In the genomic region with DNA sequence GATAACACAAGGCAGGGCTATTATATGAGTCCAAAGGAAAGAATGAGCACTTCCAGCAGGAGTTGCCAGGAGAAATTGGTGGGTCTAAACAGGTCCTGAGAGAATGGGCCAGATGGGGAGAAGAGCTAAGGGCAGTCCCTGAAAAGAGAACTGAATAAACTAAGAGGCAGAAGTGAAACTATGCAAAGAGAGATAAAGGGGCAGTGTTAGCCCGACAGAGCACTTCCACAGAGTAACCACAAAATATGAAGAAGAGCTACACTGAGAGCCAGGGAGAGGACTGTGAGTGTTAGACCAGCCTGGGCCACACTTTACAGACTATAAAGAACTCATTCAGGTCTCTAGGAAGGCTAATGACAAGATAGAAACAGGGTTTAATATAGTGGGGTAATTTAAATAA, we compare ENCODE assay signal across 8 cellular contexts. TPM values are rescaled to one million over a fixed set of nuclear protein-coding genes. Genes with fewer than 3 reads are reported as not detected.
DNase-seq lines count a peak whose midpoint lies in the region; ATAC-seq and TF ChIP-seq lines count a peak whose summit lies in the region.

No MANE protein-coding gene starts in this region.

- no peaks in the 10 kb centered on the region for H3K27me3 ChIP-seq in dorsolateral prefrontal cortex

- peak in 1 of 56 donors; percentile 17 for TF ChIP-seq CTCF in dorsolateral prefrontal cortex (IDR thresholded peaks at IDR 0.05 in 54 of 56, conservative IDR thresholded peaks at IDR 0.05 in 2 of 56; ENCODE audit: low read depth in 1 of 56, partially characterized antibody in 56 of 56)

- intact Hi-C loops in posterior vena cava (cut with DNase I) (loop anchor here in 1 of 2 donors (10.0 kb wide), 1 partner anchor 156 kb away; no protein-coding TSS in a partner anchor), dorsolateral prefrontal cortex (cut with DNase I) (loop anchor here in 1 of 2 donors (5.0 to 10.0 kb wide), 3 partner anchors 44 to 836 kb away; partner anchors contain the start of gene RALGAPA2)

- peak; percentile 59 for DNase-seq in RPMI7951 (ENCODE audit: low read depth)
- peak; percentile 4 for DNase-seq in non-pigmented ciliary epithelial cell (ENCODE audit: low read depth)
- DNase-seq in posterior vena cava (ENCODE audit: low spot score), result no peak
- no peak for DNase-seq in dorsolateral prefrontal cortex
- DNase-seq in activated CD4-positive, CD25-positive, alpha-beta regulatory T cell (lab: John Stamatoyannopoulos, UW), result no peak
- DNase-seq in NCI-H748 (lab: John Stamatoyannopoulos, UW; ENCODE audit: unreplicated experiment), result no peak

- no peak overlapping the region for H3K4me3 ChIP-seq in dorsolateral prefrontal cortex

- H3K27ac ChIP-seq in dorsolateral prefrontal cortex, result peak overlapping the region in 1 of 59 donors; percentile 21

- ATAC-seq in GM19025 (IDR thresholded peaks at IDR 0.05; ENCODE audit: low read depth, unreplicated experiment) (peak; percentile 99), HG02938 (IDR thresholded peaks at IDR 0.05; ENCODE audit: unreplicated experiment) (peak; percentile 95)

RNA-seq across cellular contexts. Expression of gene RALGAPA2, which starts 43.8 kb away (rescaled TPM):
- 7.2 and 9.7 TPM in 2 replicates for total RNA-seq in RPMI7951 (2014; rRNA removed; shearing (Covaris generic))
- total RNA-seq in posterior vena cava, result 10 to 100 TPM; 34.2 to 38.0 TPM
- total RNA-seq in dorsolateral prefrontal cortex, result 10 to 100 TPM; 20.3 to 60.5 (median 34.7) TPM

Comparison
In these comparisons a context has a peak if more than half of its experiments do, and no peak if none do; other contexts are left out.
1. DNase-seq: peak in RPMI7951 (single experiment) and non-pigmented ciliary epithelial cell (single experiment); none in posterior vena cava (single experiment), dorsolateral prefrontal cortex (0 of 10), activated CD4-positive, CD25-positive, alpha-beta regulatory T cell (0 of 4) and NCI-H748 (single experiment).